Comparison of ENCODE assay signal across 1 cellular context in genomic region chr17:30788918-30789317, GRCh38.
TF ChIP-seq lines count a peak whose summit lies in the region.

No MANE protein-coding gene starts in this region.

TF ChIP-seq in SK-N-SH, 30 proteins besides CTCF, POLR2A, EP300 and RAD21 (continued from another document):
- TF ChIP-seq, protein P1, sequence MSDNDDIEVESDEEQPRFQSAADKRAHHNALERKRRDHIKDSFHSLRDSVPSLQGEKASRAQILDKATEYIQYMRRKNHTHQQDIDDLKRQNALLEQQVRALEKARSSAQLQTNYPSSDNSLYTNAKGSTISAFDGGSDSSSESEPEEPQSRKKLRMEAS (IDR thresholded peaks at IDR 0.05; ENCODE audit: low read depth) = no peak
- TF ChIP-seq EZH2phosphoT487 (IDR thresholded peaks at IDR 0.05; ENCODE audit: borderline replicate concordance, low read depth) (no peak), FOXJ3 (CRISPR knock-in tag; IDR thresholded peaks at IDR 0.05) (no peak)
